In the genomic region with DNA sequence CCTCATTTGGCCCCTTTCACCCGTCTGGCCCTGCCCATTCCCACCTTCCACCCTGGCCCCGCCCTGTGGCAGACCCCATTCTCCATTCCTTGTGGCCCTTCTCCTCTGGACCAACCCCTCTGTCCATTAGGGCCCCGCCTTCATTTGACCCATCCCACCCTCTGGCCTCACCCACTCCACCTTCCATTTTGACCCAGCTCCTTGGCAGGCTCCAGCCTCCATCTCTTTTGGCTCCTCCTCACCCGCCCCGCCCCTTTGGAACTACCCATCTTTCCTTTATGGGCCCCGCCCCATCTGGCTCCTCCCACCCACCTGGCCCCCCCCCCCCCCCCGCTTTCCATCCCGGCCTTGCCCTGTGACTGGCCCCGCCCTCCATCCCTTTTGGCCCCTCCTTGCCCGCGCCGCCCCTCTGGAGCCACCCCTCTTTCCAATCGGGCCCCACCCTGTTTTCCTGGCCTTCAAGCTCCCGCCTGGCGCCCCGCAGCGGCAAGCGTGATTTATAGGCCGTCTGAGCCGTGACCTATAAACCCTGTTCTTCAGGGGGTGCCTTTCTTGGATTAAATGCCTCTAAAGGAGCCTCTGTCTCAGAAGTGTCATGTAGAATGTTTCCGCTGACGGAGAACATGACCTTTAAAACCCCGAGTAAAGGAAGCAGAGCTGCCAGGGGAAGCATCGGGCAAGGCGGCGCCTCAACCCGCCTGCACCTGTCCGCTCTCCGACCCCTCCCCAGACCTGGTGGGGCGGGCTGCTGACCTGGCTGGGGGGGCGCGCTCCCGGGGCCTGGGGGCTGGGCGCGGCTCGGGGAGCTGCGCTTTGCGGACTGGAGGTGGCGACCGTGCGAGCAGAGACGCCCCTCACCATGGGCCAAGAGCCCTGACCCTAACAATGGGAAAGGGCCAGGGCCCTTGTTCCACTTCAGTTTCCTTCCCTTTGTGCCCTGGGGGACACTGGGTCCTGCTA, we compare ENCODE assay signal across 7 cellular contexts.
A peak's percentile ranks its signal among the peaks of the same experiment; 100 is the strongest.
DNase-seq lines count a peak whose midpoint lies in the region; ATAC-seq and TF ChIP-seq lines count a peak whose summit lies in the region.

No MANE protein-coding gene starts in this region.

- no peak for TF ChIP-seq POLR2A in GM18505 (IDR thresholded peaks at IDR 0.05; ENCODE audit: borderline replicate concordance, extremely low read depth, insufficient read depth, insufficient read length)

- H3K4me3 ChIP-seq in mucosa of descending colon = no peak overlapping the region

- TF ChIP-seq EP300 in Ishikawa (IDR thresholded peaks at IDR 0.05; ENCODE audit: borderline replicate concordance) = no peak

- peaks cover 17% of the 10 kb centered on the region for H3K4me1 ChIP-seq in mucosa of descending colon (ENCODE audit: low read depth)

- peak; percentile 53 for ATAC-seq in T-helper 17 cell
- peak; percentile 75 for ATAC-seq in mucosa of descending colon
- ATAC-seq in stimulated activated naive CD8-positive, alpha-beta T cell treated with anti-CD3 and anti-CD28 coated beads, Interleukin-15, Interleukin-2, amounts not matched to agents 100 U/mL and 50 U/mL, for 24 hours = peak; percentile 81
- no peak for ATAC-seq in GM18505 (IDR thresholded peaks at IDR 0.05; ENCODE audit: unreplicated experiment)

- peak in 2 of 3 donors; percentile 30 to 37 for DNase-seq in T-helper 17 cell
- peak; percentile 14 for DNase-seq in cerebellum (ENCODE audit: low spot score)
- peak; percentile 86 to 90 (median 90) for DNase-seq in mucosa of descending colon
- peak; percentile 91 for DNase-seq in stimulated activated naive CD8-positive, alpha-beta T cell treated with anti-CD3 and anti-CD28 coated beads, Interleukin-15, Interleukin-2, amounts not matched to agents 100 U/mL and 50 U/mL, for 24 hours
- no peak for DNase-seq in AML-193 (lab: John Stamatoyannopoulos, UW)

- TF ChIP-seq CTCF in mucosa of descending colon (IDR thresholded peaks at IDR 0.05) = no peak

- H3K27ac Mint-ChIP-seq in T-helper 17 cell = no peak overlapping the region

- H3K9me3 ChIP-seq in T-helper 17 cell (ENCODE audit: control insufficient read depth, low read length, poor library complexity, severe bottlenecking) (no peaks in the 10 kb centered on the region), mucosa of descending colon (no peaks in the 10 kb centered on the region)

- no peaks in the 10 kb centered on the region for H3K36me3 ChIP-seq in mucosa of descending colon (ENCODE audit: low read depth)

- peaks cover 64% of the 10 kb centered on the region for H3K27me3 Mint-ChIP-seq in T-helper 17 cell

- H3K4me1 Mint-ChIP-seq in T-helper 17 cell = peaks cover 15% of the 10 kb centered on the region

- intact Hi-C loops in mucosa of descending colon (cut with DNase I, micrococcal nuclease) = no loop called here

- peak overlapping the region; percentile 88 for H3K4me3 Mint-ChIP-seq in T-helper 17 cell

- peak; percentile 29; the same call in 1 of the 2 replicates for TF ChIP-seq RAD21 in Ishikawa (IDR thresholded peaks at IDR 0.05; ENCODE audit: low read depth)

- H3K36me3 Mint-ChIP-seq in T-helper 17 cell (ENCODE audit: low read depth) = no peaks in the 10 kb centered on the region

TF ChIP-seq in Ishikawa, 13 proteins besides CTCF, POLR2A, EP300 and RAD21:
- no peak for TF ChIP-seq TAF1 (IDR thresholded peaks at IDR 0.05; ENCODE audit: low read depth)
- 0 out of 2 replicates have a peak, but pooled peaks have one; percentile 10 for TF ChIP-seq NFIC (IDR thresholded peaks at IDR 0.05)
- TF ChIP-seq YY1 (IDR thresholded peaks at IDR 0.05; ENCODE audit: low read depth) = 0 out of 2 replicates have a peak, but pooled peaks have one; percentile 24

Comparison
In these comparisons a context has a peak if more than half of its experiments do, and no peak if none do; other contexts are left out.
1. DNase-seq: peak in T-helper 17 cell (2 of 3), cerebellum (single experiment), mucosa of descending colon (3 of 3) and stimulated activated naive CD8-positive, alpha-beta T cell treated with anti-CD3 and anti-CD28 coated beads, Interleukin-15, Interleukin-2, amounts not matched to agents 100 U/mL and 50 U/mL, for 24 hours (single experiment); none in AML-193 (0 of 2).